ENCODE assay signal across 8 cellular contexts in the genomic region with DNA sequence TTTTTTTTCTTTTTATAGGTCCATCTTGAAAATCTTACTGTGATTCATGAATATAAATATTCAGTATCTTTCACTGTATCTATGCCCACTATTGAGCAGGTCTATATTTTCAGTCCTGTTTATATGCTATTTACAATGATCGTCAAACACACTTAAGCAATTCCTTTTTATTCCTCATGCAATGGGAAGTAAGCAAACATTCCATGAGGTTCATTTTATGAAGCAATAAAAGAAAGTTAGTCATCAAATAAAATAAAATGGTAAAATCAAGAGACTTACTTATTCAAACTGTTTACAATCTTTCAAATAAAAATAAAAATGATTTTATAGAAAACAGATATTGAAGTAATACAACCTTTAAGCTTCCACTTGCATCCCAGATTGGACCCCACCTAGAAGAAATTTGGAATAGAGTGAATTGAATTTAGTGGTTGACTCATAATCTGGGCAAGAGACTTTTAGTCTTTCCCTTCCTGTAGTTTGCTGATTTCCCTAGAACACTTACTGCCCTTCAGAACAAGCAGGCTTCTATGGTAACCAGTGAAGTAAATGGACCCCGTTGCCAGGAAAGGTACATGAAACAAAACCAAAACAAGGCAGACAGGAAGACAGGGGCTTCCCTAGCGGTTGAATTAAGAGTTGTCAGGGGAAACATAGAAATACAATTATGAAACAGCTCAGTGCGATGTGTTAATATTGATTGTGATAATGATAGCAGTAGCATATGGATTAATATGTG.
DNase-seq lines count a peak whose midpoint lies in the region; ATAC-seq, FAIRE-seq and TF ChIP-seq lines count a peak whose summit lies in the region.

No MANE protein-coding gene starts in this region.

- H3K4me2 ChIP-seq in Karpas-422 (ENCODE audit: low read depth, low read length, poor library complexity, severe bottlenecking), result no peak overlapping the region

- no peaks in the 10 kb centered on the region for H3K36me3 Mint-ChIP-seq in Caco-2 (ENCODE audit: insufficient read depth, unreplicated experiment)

- TF ChIP-seq CTCF in foreskin keratinocyte (conservative IDR thresholded peaks at IDR 0.05) (peak; percentile 56), Caco-2 (IDR thresholded peaks at IDR 0.05; ENCODE audit: insufficient read depth in 1 of 2, low read depth in 1 of 2, low read length in 1 of 2, severe bottlenecking in 1 of 2, unreplicated experiment in 1 of 2) (no peak)

- CTCF ChIA-PET in Caco-2 (lab: Charles Lee), result no interaction called here

- POLR2A ChIA-PET in Caco-2 (lab: Charles Lee), result no interaction called here

- H3K27me3 ChIP-seq in Karpas-422 (ENCODE audit: low read length) (no peaks in the 10 kb centered on the region), foreskin keratinocyte (no peaks in the 10 kb centered on the region), Caco-2 (replicated peaks; ENCODE audit: control insufficient read depth, insufficient read depth, low read length) (no peaks in the 10 kb centered on the region)

- H3K27ac Mint-ChIP-seq in Caco-2 (ENCODE audit: unreplicated experiment), result no peak overlapping the region

- H4K20me1 ChIP-seq in Karpas-422 (ENCODE audit: insufficient read depth, low read depth, low read length), result no peaks in the 10 kb centered on the region

- no peaks in the 10 kb centered on the region for H3K9me2 ChIP-seq in Karpas-422 (replicated peaks; ENCODE audit: insufficient read depth, low read length)

- H3K4me1 ChIP-seq in Karpas-422 (ENCODE audit: low read length) (no peaks in the 10 kb centered on the region), foreskin keratinocyte (peaks cover 35% of the 10 kb centered on the region), Caco-2 (peaks cover 50% of the 10 kb centered on the region)

- no peak overlapping the region for H3K27ac ChIP-seq in Karpas-422 (ENCODE audit: low read length)
- peak overlapping the region; percentile 96 for H3K27ac ChIP-seq in foreskin keratinocyte

- no peaks in the 10 kb centered on the region for H3K27me3 Mint-ChIP-seq in Caco-2 (ENCODE audit: insufficient read depth, unreplicated experiment)

- peak; percentile 95 for FAIRE-seq in GM12891 (lab: Jason Lieb, UNC)

- H3K9me3 ChIP-seq in Karpas-422 (ENCODE audit: low read length) (no peaks in the 10 kb centered on the region), Caco-2 (no peaks in the 10 kb centered on the region)

- H3K9me3 Mint-ChIP-seq in Caco-2 (ENCODE audit: unreplicated experiment), result no peaks in the 10 kb centered on the region

- intact Hi-C loops in Caco-2 (cut with micrococcal nuclease; ENCODE audit: unreplicated experiment), result loop anchor here (2.0 kb wide), 1 partner anchor 317 kb away; no protein-coding TSS in a partner anchor

- ATAC-seq in GM21619 (IDR thresholded peaks at IDR 0.05; ENCODE audit: unreplicated experiment) (peak; percentile 93), foreskin keratinocyte (peak; percentile 72)

- no peak for DNase-seq in GM12891 (ENCODE audit: insufficient read length, low spot score)
- DNase-seq in Karpas-422, result peak; percentile 47
- peak; percentile 21 for DNase-seq in activated CD8-positive, alpha-beta memory T cell treated with anti-CD3 and anti-CD28 coated beads, Interleukin-2, amount 50 U/mL, for 24 hours (ENCODE audit: extremely low read depth)
- DNase-seq in foreskin keratinocyte, result peak; percentile 79 to 83
- DNase-seq in stimulated activated CD4-positive, alpha-beta T cell treated with anti-CD3 and anti-CD28 coated beads, TNF-alpha, amount 100 ng/mL, for 24 hours (ENCODE audit: low read depth in 3 of 3), result peak in 2 of 3 experiments; percentile 9 to 28
- DNase-seq in HuH-7 (ENCODE audit: low spot score), result no peak
- no peak for DNase-seq in Caco-2

- H2AFZ ChIP-seq in Karpas-422 (ENCODE audit: low read length), result no peak overlapping the region

- H3K4me3 ChIP-seq in Karpas-422 (ENCODE audit: low read length) (no peak overlapping the region), Caco-2 (ENCODE audit: low read depth, low read length) (no peak overlapping the region)

- H3K79me2 ChIP-seq in Karpas-422 (ENCODE audit: low read length), result no peaks in the 10 kb centered on the region

- no peak overlapping the region for H3K9ac ChIP-seq in Karpas-422 (ENCODE audit: low read length)

- no peak for TF ChIP-seq POLR2A in GM12891 (IDR thresholded peaks at IDR 0.05; ENCODE audit: low read depth, low read length)

- H3K4me3 Mint-ChIP-seq in Caco-2 (ENCODE audit: unreplicated experiment), result no peak overlapping the region

- BruUV-seq in Caco-2 (replicated peaks; lab: Mats Ljungman, UMichigan), result no TSS peak

- H3K36me3 ChIP-seq in Karpas-422 (ENCODE audit: insufficient read depth, low read length) (no peaks in the 10 kb centered on the region), Caco-2 (ENCODE audit: control insufficient read depth, insufficient read depth, low read length) (no peaks in the 10 kb centered on the region)

- peaks cover 30% of the 10 kb centered on the region for H3K4me1 Mint-ChIP-seq in Caco-2 (ENCODE audit: low read depth, unreplicated experiment)

TF ChIP-seq in GM12891, 5 proteins besides CTCF, POLR2A, EP300 and RAD21:
- TF ChIP-seq POLR2AphosphoS5 (IDR thresholded peaks at IDR 0.05; ENCODE audit: low read depth, low read length) (no peak), SPI1 (IDR thresholded peaks at IDR 0.05; ENCODE audit: low read depth, low read length) (no peak), POU2F2 (IDR thresholded peaks at IDR 0.05; ENCODE audit: low read depth, low read length) (no peak), TAF1 (IDR thresholded peaks at IDR 0.05; ENCODE audit: low read depth, low read length) (no peak), PAX5 (IDR thresholded peaks at IDR 0.05; ENCODE audit: insufficient read depth, low read length, severe bottlenecking) (no peak)

Comparison
In these comparisons a context has a peak if more than half of its experiments do, and no peak if none do; other contexts are left out.
1. DNase-seq: peak in Karpas-422 (single experiment), activated CD8-positive, alpha-beta memory T cell treated with anti-CD3 and anti-CD28 coated beads, Interleukin-2, amount 50 U/mL, for 24 hours (single experiment), foreskin keratinocyte (2 of 2) and stimulated activated CD4-positive, alpha-beta T cell treated with anti-CD3 and anti-CD28 coated beads, TNF-alpha, amount 100 ng/mL, for 24 hours (2 of 3); none in GM12891 (single experiment), HuH-7 (single experiment) and Caco-2 (0 of 2).